ENCODE assay signal across 1 cellular context in genomic region chr16:67885976-67886375, GRCh38.
TF ChIP-seq lines count a peak whose summit lies in the region.

No MANE protein-coding gene starts in this region.

TF ChIP-seq in H1, 55 proteins besides CTCF, POLR2A, EP300 and RAD21:
- TF ChIP-seq CBX8 (IDR thresholded peaks at IDR 0.05; ENCODE audit: borderline replicate concordance, low read depth, low read length): no peak
- TF ChIP-seq GABPA (IDR thresholded peaks at IDR 0.05; ENCODE audit: borderline replicate concordance, insufficient read depth, low read length): no peak
- no peak for TF ChIP-seq NANOG (IDR thresholded peaks at IDR 0.05; ENCODE audit: insufficient read depth, low read depth, low read length, poor library complexity, severe bottlenecking)
- TF ChIP-seq NRF1 (IDR thresholded peaks at IDR 0.05; ENCODE audit: low read depth, low read length): no peak
- no peak for TF ChIP-seq E2F6 (IDR thresholded peaks at IDR 0.05)
- no peak for TF ChIP-seq SP1 (IDR thresholded peaks at IDR 0.05; ENCODE audit: low read depth, low read length)
- no peak for TF ChIP-seq TAF7 (optimal IDR thresholded peaks at IDR 0.05; ENCODE audit: borderline replicate concordance, low read depth, low read length)
- TF ChIP-seq JUN (IDR thresholded peaks at IDR 0.05; ENCODE audit: low read depth, low read length): no peak
- no peak for TF ChIP-seq CTBP2 (IDR thresholded peaks at IDR 0.05; ENCODE audit: borderline replicate concordance, insufficient read depth, insufficient read length, low read length)
